ENCODE assay signal across 1 cellular context in the genomic region with DNA sequence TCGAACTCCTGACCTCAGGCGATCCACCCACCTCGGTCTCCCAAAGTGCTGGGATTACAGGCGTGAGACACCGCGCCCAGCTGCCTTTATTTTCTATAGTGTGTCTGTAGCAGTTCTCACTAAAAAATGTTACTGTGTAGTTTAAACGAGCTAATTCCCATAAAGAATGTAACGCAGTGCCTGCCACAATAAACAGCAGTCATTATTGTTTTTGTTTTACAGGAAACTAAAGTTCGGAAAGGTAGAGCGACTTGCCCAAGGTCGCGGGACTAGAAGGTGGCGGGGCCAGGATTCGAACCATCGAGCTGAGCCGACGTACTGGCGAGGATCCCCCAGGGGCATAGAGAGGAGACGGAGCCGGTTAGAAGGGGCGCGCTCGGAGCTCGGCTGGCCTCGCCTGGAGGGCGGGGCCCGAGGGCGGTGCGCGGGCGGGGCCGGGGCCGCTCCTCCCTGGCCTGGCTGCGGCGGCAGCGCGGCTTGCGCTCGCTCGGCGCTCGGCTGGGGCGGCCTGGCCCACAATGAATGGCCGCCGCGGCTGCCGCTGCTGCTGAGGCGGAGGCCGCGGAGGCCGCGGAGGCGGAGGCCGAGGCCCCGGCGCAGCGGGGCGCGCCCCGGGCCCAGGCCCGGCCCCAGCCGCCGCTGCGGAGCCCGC.
TF ChIP-seq lines count a peak whose summit lies in the region.

A gene (plus strand): TSS at position 493 of the 652 bp plus-strand sequence. CDS start 16,944 bp downstream, outside the sequence.

TF ChIP-seq in GM12878, 131 proteins besides CTCF, POLR2A, EP300 and RAD21 (continued from another document and continues in another):
- TF ChIP-seq, protein P1, sequence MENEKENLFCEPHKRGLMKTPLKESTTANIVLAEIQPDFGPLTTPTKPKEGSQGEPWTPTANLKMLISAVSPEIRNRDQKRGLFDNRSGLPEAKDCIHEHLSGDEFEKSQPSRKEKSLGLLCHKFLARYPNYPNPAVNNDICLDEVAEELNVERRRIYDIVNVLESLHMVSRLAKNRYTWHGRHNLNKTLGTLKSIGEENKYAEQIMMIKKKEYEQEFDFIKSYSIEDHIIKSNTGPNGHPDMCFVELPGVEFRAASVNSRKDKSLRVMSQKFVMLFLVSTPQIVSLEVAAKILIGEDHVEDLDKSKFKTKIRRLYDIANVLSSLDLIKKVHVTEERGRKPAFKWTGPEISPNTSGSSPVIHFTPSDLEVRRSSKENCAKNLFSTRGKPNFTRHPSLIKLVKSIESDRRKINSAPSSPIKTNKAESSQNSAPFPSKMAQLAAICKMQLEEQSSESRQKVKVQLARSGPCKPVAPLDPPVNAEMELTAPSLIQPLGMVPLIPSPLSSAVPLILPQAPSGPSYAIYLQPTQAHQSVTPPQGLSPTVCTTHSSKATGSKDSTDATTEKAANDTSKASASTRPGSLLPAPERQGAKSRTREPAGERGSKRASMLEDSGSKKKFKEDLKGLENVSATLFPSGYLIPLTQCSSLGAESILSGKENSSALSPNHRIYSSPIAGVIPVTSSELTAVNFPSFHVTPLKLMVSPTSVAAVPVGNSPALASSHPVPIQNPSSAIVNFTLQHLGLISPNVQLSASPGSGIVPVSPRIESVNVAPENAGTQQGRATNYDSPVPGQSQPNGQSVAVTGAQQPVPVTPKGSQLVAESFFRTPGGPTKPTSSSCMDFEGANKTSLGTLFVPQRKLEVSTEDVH (IDR thresholded peaks at IDR 0.05; ENCODE audit: low read depth, partially characterized antibody), result no peak
- TF ChIP-seq SP1 (IDR thresholded peaks at IDR 0.05; ENCODE audit: low read depth, low read length) (peak; percentile 78), ZNF274 (IDR thresholded peaks at IDR 0.05; ENCODE audit: insufficient read depth, insufficient read length) (no peak), CEBPB (IDR thresholded peaks at IDR 0.05; ENCODE audit: borderline replicate concordance in 1 of 2, low read depth in 2 of 2, low read length in 2 of 2) (no peak), CHD1 (IDR thresholded peaks at IDR 0.05; ENCODE audit: low read depth, low read length) (no peak), IKZF2 (IDR thresholded peaks at IDR 0.05) (no peak; a peak in 1 of 4 replicates), SIN3A (IDR thresholded peaks at IDR 0.05; ENCODE audit: low read depth, low read length) (peak; percentile 73; the same call in 1 of the 2 replicates), RELA (IDR thresholded peaks at IDR 0.05; ENCODE audit: borderline replicate concordance, partially characterized antibody) (no peak), MEF2B (IDR thresholded peaks at IDR 0.05; ENCODE audit: partially characterized antibody, poor library complexity, severe bottlenecking) (peak; percentile 92), CHD4 (IDR thresholded peaks at IDR 0.05) (no peak), BACH1 (IDR thresholded peaks at IDR 0.05; ENCODE audit: borderline replicate concordance) (no peak), MEF2A (IDR thresholded peaks at IDR 0.05; ENCODE audit: insufficient read depth, low read depth, low read length) (no peak), EGR1 (IDR thresholded peaks at IDR 0.05; ENCODE audit: borderline replicate concordance in 1 of 2, low read depth in 2 of 2, low read length in 2 of 2) (peak in 1 of 2 experiments; percentile 64; a peak in 1 of 3 replicates), CBX5 (IDR thresholded peaks at IDR 0.05; ENCODE audit: low read depth) (no peak), PAX5 (IDR thresholded peaks at IDR 0.05; ENCODE audit: borderline replicate concordance, low read depth, low read length) (0 out of 2 replicates have a peak, but pooled peaks have one; percentile 13), NFIC (IDR thresholded peaks at IDR 0.05; ENCODE audit: low read depth, low read length) (no peak), TBL1XR1 (IDR thresholded peaks at IDR 0.05; ENCODE audit: low read depth, low read length) (no peak), JUNB (IDR thresholded peaks at IDR 0.05) (no peak), SREBF1 (IDR thresholded peaks at IDR 0.05; ENCODE audit: low read length) (no peak), SUPT20H (IDR thresholded peaks at IDR 0.05; ENCODE audit: borderline replicate concordance, control insufficient read depth, low read depth, low read length) (no peak), YY1 (IDR thresholded peaks at IDR 0.05; ENCODE audit: low read depth, low read length) (peak; percentile 94), MTA3 (IDR thresholded peaks at IDR 0.05; ENCODE audit: borderline replicate concordance, low read length) (no peak), BHLHE40 (IDR thresholded peaks at IDR 0.05; ENCODE audit: borderline replicate concordance in 1 of 2, low read depth in 2 of 2, low read length in 1 of 2) (peak; percentile 22 to 61; a peak in 2 of 4 replicates), HDGF (IDR thresholded peaks at IDR 0.05) (no peak), TCF12 (IDR thresholded peaks at IDR 0.05; ENCODE audit: low read depth, low read length) (peak; percentile 4; the same call in 1 of the 2 replicates), MTA2 (IDR thresholded peaks at IDR 0.05; ENCODE audit: low read depth) (no peak), JUND (IDR thresholded peaks at IDR 0.05; ENCODE audit: low read depth, low read length) (no peak)
- TF ChIP-seq, protein P2, sequence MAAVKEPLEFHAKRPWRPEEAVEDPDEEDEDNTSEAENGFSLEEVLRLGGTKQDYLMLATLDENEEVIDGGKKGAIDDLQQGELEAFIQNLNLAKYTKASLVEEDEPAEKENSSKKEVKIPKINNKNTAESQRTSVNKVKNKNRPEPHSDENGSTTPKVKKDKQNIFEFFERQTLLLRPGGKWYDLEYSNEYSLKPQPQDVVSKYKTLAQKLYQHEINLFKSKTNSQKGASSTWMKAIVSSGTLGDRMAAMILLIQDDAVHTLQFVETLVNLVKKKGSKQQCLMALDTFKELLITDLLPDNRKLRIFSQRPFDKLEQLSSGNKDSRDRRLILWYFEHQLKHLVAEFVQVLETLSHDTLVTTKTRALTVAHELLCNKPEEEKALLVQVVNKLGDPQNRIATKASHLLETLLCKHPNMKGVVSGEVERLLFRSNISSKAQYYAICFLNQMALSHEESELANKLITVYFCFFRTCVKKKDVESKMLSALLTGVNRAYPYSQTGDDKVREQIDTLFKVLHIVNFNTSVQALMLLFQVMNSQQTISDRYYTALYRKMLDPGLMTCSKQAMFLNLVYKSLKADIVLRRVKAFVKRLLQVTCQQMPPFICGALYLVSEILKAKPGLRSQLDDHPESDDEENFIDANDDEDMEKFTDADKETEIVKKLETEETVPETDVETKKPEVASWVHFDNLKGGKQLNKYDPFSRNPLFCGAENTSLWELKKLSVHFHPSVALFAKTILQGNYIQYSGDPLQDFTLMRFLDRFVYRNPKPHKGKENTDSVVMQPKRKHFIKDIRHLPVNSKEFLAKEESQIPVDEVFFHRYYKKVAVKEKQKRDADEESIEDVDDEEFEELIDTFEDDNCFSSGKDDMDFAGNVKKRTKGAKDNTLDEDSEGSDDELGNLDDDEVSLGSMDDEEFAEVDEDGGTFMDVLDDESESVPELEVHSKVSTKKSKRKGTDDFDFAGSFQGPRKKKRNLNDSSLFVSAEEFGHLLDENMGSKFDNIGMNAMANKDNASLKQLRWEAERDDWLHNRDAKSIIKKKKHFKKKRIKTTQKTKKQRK (IDR thresholded peaks at IDR 0.05; ENCODE audit: low read depth, low read length), result no peak
- TF ChIP-seq, protein P3, sequence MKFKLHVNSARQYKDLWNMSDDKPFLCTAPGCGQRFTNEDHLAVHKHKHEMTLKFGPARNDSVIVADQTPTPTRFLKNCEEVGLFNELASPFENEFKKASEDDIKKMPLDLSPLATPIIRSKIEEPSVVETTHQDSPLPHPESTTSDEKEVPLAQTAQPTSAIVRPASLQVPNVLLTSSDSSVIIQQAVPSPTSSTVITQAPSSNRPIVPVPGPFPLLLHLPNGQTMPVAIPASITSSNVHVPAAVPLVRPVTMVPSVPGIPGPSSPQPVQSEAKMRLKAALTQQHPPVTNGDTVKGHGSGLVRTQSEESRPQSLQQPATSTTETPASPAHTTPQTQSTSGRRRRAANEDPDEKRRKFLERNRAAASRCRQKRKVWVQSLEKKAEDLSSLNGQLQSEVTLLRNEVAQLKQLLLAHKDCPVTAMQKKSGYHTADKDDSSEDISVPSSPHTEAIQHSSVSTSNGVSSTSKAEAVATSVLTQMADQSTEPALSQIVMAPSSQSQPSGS (IDR thresholded peaks at IDR 0.05; ENCODE audit: low read length), result no peak
- TF ChIP-seq, protein P4, sequence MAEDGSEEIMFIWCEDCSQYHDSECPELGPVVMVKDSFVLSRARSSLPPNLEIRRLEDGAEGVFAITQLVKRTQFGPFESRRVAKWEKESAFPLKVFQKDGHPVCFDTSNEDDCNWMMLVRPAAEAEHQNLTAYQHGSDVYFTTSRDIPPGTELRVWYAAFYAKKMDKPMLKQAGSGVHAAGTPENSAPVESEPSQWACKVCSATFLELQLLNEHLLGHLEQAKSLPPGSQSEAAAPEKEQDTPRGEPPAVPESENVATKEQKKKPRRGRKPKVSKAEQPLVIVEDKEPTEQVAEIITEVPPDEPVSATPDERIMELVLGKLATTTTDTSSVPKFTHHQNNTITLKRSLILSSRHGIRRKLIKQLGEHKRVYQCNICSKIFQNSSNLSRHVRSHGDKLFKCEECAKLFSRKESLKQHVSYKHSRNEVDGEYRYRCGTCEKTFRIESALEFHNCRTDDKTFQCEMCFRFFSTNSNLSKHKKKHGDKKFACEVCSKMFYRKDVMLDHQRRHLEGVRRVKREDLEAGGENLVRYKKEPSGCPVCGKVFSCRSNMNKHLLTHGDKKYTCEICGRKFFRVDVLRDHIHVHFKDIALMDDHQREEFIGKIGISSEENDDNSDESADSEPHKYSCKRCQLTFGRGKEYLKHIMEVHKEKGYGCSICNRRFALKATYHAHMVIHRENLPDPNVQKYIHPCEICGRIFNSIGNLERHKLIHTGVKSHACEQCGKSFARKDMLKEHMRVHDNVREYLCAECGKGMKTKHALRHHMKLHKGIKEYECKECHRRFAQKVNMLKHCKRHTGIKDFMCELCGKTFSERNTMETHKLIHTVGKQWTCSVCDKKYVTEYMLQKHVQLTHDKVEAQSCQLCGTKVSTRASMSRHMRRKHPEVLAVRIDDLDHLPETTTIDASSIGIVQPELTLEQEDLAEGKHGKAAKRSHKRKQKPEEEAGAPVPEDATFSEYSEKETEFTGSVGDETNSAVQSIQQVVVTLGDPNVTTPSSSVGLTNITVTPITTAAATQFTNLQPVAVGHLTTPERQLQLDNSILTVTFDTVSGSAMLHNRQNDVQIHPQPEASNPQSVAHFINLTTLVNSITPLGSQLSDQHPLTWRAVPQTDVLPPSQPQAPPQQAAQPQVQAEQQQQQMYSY (CRISPR knock-in tag; IDR thresholded peaks at IDR 0.05), result no peak
- TF ChIP-seq, protein P5, sequence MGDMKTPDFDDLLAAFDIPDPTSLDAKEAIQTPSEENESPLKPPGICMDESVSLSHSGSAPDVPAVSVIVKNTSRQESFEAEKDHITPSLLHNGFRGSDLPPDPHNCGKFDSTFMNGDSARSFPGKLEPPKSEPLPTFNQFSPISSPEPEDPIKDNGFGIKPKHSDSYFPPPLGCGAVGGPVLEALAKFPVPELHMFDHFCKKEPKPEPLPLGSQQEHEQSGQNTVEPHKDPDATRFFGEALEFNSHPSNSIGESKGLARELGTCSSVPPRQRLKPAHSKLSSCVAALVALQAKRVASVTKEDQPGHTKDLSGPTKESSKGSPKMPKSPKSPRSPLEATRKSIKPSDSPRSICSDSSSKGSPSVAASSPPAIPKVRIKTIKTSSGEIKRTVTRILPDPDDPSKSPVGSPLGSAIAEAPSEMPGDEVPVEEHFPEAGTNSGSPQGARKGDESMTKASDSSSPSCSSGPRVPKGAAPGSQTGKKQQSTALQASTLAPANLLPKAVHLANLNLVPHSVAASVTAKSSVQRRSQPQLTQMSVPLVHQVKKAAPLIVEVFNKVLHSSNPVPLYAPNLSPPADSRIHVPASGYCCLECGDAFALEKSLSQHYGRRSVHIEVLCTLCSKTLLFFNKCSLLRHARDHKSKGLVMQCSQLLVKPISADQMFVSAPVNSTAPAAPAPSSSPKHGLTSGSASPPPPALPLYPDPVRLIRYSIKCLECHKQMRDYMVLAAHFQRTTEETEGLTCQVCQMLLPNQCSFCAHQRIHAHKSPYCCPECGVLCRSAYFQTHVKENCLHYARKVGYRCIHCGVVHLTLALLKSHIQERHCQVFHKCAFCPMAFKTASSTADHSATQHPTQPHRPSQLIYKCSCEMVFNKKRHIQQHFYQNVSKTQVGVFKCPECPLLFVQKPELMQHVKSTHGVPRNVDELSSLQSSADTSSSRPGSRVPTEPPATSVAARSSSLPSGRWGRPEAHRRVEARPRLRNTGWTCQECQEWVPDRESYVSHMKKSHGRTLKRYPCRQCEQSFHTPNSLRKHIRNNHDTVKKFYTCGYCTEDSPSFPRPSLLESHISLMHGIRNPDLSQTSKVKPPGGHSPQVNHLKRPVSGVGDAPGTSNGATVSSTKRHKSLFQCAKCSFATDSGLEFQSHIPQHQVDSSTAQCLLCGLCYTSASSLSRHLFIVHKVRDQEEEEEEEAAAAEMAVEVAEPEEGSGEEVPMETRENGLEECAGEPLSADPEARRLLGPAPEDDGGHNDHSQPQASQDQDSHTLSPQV (IDR thresholded peaks at IDR 0.05), result no peak
- TF ChIP-seq, protein P6, sequence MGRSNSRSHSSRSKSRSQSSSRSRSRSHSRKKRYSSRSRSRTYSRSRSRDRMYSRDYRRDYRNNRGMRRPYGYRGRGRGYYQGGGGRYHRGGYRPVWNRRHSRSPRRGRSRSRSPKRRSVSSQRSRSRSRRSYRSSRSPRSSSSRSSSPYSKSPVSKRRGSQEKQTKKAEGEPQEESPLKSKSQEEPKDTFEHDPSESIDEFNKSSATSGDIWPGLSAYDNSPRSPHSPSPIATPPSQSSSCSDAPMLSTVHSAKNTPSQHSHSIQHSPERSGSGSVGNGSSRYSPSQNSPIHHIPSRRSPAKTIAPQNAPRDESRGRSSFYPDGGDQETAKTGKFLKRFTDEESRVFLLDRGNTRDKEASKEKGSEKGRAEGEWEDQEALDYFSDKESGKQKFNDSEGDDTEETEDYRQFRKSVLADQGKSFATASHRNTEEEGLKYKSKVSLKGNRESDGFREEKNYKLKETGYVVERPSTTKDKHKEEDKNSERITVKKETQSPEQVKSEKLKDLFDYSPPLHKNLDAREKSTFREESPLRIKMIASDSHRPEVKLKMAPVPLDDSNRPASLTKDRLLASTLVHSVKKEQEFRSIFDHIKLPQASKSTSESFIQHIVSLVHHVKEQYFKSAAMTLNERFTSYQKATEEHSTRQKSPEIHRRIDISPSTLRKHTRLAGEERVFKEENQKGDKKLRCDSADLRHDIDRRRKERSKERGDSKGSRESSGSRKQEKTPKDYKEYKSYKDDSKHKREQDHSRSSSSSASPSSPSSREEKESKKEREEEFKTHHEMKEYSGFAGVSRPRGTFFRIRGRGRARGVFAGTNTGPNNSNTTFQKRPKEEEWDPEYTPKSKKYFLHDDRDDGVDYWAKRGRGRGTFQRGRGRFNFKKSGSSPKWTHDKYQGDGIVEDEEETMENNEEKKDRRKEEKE (IDR thresholded peaks at IDR 0.05), result no peak
- TF ChIP-seq, protein P7, sequence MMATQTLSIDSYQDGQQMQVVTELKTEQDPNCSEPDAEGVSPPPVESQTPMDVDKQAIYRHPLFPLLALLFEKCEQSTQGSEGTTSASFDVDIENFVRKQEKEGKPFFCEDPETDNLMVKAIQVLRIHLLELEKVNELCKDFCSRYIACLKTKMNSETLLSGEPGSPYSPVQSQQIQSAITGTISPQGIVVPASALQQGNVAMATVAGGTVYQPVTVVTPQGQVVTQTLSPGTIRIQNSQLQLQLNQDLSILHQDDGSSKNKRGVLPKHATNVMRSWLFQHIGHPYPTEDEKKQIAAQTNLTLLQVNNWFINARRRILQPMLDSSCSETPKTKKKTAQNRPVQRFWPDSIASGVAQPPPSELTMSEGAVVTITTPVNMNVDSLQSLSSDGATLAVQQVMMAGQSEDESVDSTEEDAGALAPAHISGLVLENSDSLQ (IDR thresholded peaks at IDR 0.05), result no peak
